ENCODE assay signal across 17 cellular contexts in genomic region chr12:14913381-14913781, GRCh38. TPM values are rescaled to one million over a fixed set of nuclear protein-coding genes. Genes with fewer than 3 reads are reported as not detected.
DNase-seq lines count a peak whose midpoint lies in the region; ATAC-seq, FAIRE-seq and TF ChIP-seq lines count a peak whose summit lies in the region.
"Had no signal": no experiment of that assay in that cellular context is flagged by ENCODE, and none has a peak within 500 bp of the region (broad histone marks: within the 10 kb centered on the region; RNA-seq: fewer than 3 reads in every experiment).

No MANE protein-coding gene starts in this region.

- H3K36me3 ChIP-seq in small intestine (ENCODE audit: control insufficient read depth in 2 of 2, insufficient read depth in 2 of 2, low read length in 2 of 2) = no peaks in the 10 kb centered on the region
- H3K36me3 ChIP-seq: Peyer's patch had no signal

- peaks cover 5% of the 10 kb centered on the region for H3K9me3 Mint-ChIP-seq in progenitor cell of endocrine pancreas (ENCODE audit: low read depth)
- H3K9me3 Mint-ChIP-seq: GM23338 had no signal

- FAIRE-seq in small intestine (lab: Jason Lieb, UNC) = no peak
- FAIRE-seq: HepG2 had no signal

- peak; percentile 86 for ATAC-seq in Right ventricle myocardium superior (ENCODE audit: poor library complexity)
- ATAC-seq in HG02623 (IDR thresholded peaks at IDR 0.05; ENCODE audit: unreplicated experiment) = no peak
- no peak for ATAC-seq in T-helper 17 cell
- ATAC-seq: GM23338, HepG2 had no signal

- H3K4me1 Mint-ChIP-seq in progenitor cell of endocrine pancreas (ENCODE audit: low read depth) (peaks cover 11% of the 10 kb centered on the region), T-helper 17 cell (peaks cover 10% of the 10 kb centered on the region)
- H3K4me1 Mint-ChIP-seq: GM23338 had no signal

- DNase-seq in HT-29 (ENCODE audit: low spot score) (peak; percentile 53), RPMI7951 (ENCODE audit: low read depth) (peak; percentile 70), Right ventricle myocardium superior (peak; percentile 75), progenitor cell of endocrine pancreas (ENCODE audit: low spot score, unreplicated experiment) (no peak), small intestine (no peak), GM03348 (ENCODE audit: low spot score) (no peak), T-helper 17 cell (no peak)
- DNase-seq: activated CD8-positive, alpha-beta memory T cell treated with anti-CD3 and anti-CD28 coated beads, Interleukin-2, amount 50 U/mL, for 4 hours; amygdala; effector memory CD4-positive, alpha-beta T cell; NCI-H2029 treated with DMSO at 0.1 percent for 48 hours; Peyer's patch had no signal

- TF ChIP-seq CTCF in progenitor cell of endocrine pancreas (IDR thresholded peaks at IDR 0.05; ENCODE audit: unreplicated experiment) = no peak

- peak overlapping the region; percentile 76 for H3K27ac Mint-ChIP-seq in progenitor cell of endocrine pancreas
- H3K27ac Mint-ChIP-seq in T-helper 17 cell = no peak overlapping the region
- H3K27ac Mint-ChIP-seq: GM23338 had no signal

- H3K27me3 Mint-ChIP-seq in progenitor cell of endocrine pancreas (no peaks in the 10 kb centered on the region), T-helper 17 cell (no peaks in the 10 kb centered on the region)

- intact Hi-C loops in Right ventricle myocardium superior (cut with DNase I) = no loop called here

- H3K4me3 Mint-ChIP-seq in progenitor cell of endocrine pancreas (ENCODE audit: low read depth) (no peak overlapping the region), T-helper 17 cell (no peak overlapping the region)
- H3K4me3 Mint-ChIP-seq: GM23338 had no signal

- no peak overlapping the region for H3K4me3 ChIP-seq in small intestine (ENCODE audit: low read depth in 1 of 2, low read length in 2 of 2)
- H3K4me3 ChIP-seq: BLaER1 treated with 17β-estradiol and CSF1 and Interleukin-3, amounts not matched to agents 10 nM and 100 nM; GM23338; Peyer's patch had no signal

- H3K27me3 ChIP-seq in small intestine (ENCODE audit: control insufficient read depth in 2 of 2, insufficient read depth in 2 of 2, low read length in 2 of 2) = no peaks in the 10 kb centered on the region
- H3K27me3 ChIP-seq: BLaER1 treated with 17β-estradiol and CSF1 and Interleukin-3, amounts not matched to agents 10 nM and 100 nM; Peyer's patch had no signal

- H3K9me3 ChIP-seq in small intestine (ENCODE audit: control insufficient read depth, low read depth) (no peaks in the 10 kb centered on the region), T-helper 17 cell (ENCODE audit: control insufficient read depth, low read length, poor library complexity, severe bottlenecking) (no peaks in the 10 kb centered on the region)
- H3K9me3 ChIP-seq: Peyer's patch had no signal

- H3K27ac ChIP-seq in small intestine (ENCODE audit: low read depth in 1 of 2, low read length in 1 of 2) = no peak overlapping the region
- H3K27ac ChIP-seq: BLaER1 treated with 17β-estradiol and CSF1 and Interleukin-3, amounts not matched to agents 10 nM and 100 nM; Peyer's patch had no signal

- WGBS in small intestine, 3 donors = 43 to 68% (median 63%) methylated on average over 4 of the region's 4 CpGs

- peaks cover 10% of the 10 kb centered on the region for H3K36me3 Mint-ChIP-seq in progenitor cell of endocrine pancreas (ENCODE audit: insufficient read depth)
- peaks cover 30% of the 10 kb centered on the region for H3K36me3 Mint-ChIP-seq in T-helper 17 cell (ENCODE audit: low read depth)

- no peaks in the 10 kb centered on the region for H3K4me1 ChIP-seq in small intestine (ENCODE audit: control insufficient read depth in 2 of 2, insufficient read depth in 1 of 2, low read depth in 1 of 2, low read length in 1 of 2)
- H3K4me1 ChIP-seq: BLaER1 treated with 17β-estradiol and CSF1 and Interleukin-3, amounts not matched to agents 10 nM and 100 nM; Peyer's patch had no signal

RNA-seq across cellular contexts. Expression of gene ERP27, which starts 25.0 kb away (rescaled TPM):
- 0.28 and 0.37 TPM in 2 replicates for total RNA-seq in HT-29 (2014; rRNA removed; shearing (Covaris generic))
- total RNA-seq in RPMI7951 (2014; rRNA removed; shearing (Covaris generic)) = 0.10 TPM in 1 of 2 replicates, not detected in the other
- 0.24 TPM for total RNA-seq in Right ventricle myocardium superior
- total RNA-seq in progenitor cell of endocrine pancreas = 22.8 and 23.1 TPM in 2 replicates
- under 1 TPM in 1 of 3 donors, not detected in 2; 0.12 TPM for polyA plus RNA-seq in small intestine
- total RNA-seq in T-helper 17 cell = 10 to 100 TPM in 1 of 2 donors, 1 to 10 TPM in 1; 9.9 to 14.9 TPM
- total RNA-seq: GM23338 had no signal
- polyA plus RNA-seq: GM23338 had no signal

RNA-seq across cellular contexts. Expression of gene MGP, which starts 27.7 kb away (rescaled TPM):
- 0.21 and 0.64 TPM in 2 replicates for total RNA-seq in HT-29 (2014; rRNA removed; shearing (Covaris generic))
- total RNA-seq in RPMI7951 (2014; rRNA removed; shearing (Covaris generic)) = 5.9 and 7.9 TPM in 2 replicates
- total RNA-seq in Right ventricle myocardium superior (231 TPM), progenitor cell of endocrine pancreas (not detected in 2 replicates), T-helper 17 cell (1 to 10 TPM in 1 of 2 donors, not detected in 1; 1.7 TPM)
- polyA plus RNA-seq in small intestine = 100 to 1,000 TPM in 1 of 3 donors, 10 to 100 TPM in 2; 12.1 to 268 (median 18.9) TPM
- total RNA-seq: GM23338, HepG2 had no signal
- polyA plus RNA-seq: HepG2 had no signal

RNA-seq across cellular contexts. Expression of gene ARHGDIB, which starts 48.0 kb away (rescaled TPM):
- total RNA-seq in HT-29 (2014; rRNA removed; shearing (Covaris generic)) = 42.2 and 46.1 TPM in 2 replicates
- 128 and 175 TPM in 2 replicates for total RNA-seq in RPMI7951 (2014; rRNA removed; shearing (Covaris generic))
- total RNA-seq in Right ventricle myocardium superior (49.9 TPM), progenitor cell of endocrine pancreas (0.79 and 1.7 TPM in 2 replicates), T-helper 17 cell (100 to 1,000 TPM; 895 to 936 TPM)
- 100 to 1,000 TPM in 1 of 3 donors, 10 to 100 TPM in 2; 26.4 to 104 (median 65.9) TPM for polyA plus RNA-seq in small intestine
- total RNA-seq: GM23338 had no signal

RNA-seq across cellular contexts. Expression of gene PDE6H, which starts 59.5 kb away (rescaled TPM):
- not detected in 2 replicates for total RNA-seq in HT-29 (2014; rRNA removed; shearing (Covaris generic))
- total RNA-seq in RPMI7951 (2014; rRNA removed; shearing (Covaris generic)) = not detected in 2 replicates
- total RNA-seq in Right ventricle myocardium superior = not detected
- total RNA-seq in progenitor cell of endocrine pancreas = not detected in 2 replicates
- not detected for polyA plus RNA-seq in small intestine
- total RNA-seq in T-helper 17 cell = not detected
- total RNA-seq: GM23338, HepG2, mucosa of gallbladder, Peyer's patch had no signal
- polyA plus RNA-seq: GM23338, HepG2 had no signal

Comparison
In these comparisons a context has a peak if more than half of its experiments do, and no peak if none do; other contexts are left out.
1. DNase-seq: peak in HT-29 (single experiment), RPMI7951 (single experiment) and Right ventricle myocardium superior (single experiment); none in progenitor cell of endocrine pancreas (single experiment), small intestine (single experiment), GM03348 (single experiment) and T-helper 17 cell (0 of 3).
2. RNA of gene MGP, which starts 27.7 kb away (total RNA-seq): 231 TPM in Right ventricle myocardium superior (single experiment); 5.9 to 7.9 TPM in RPMI7951, 1.7 TPM in T-helper 17 cell, 0.21 to 0.64 TPM in HT-29 and not detected in progenitor cell of endocrine pancreas; every median in the first group is over 10 times any median in the second.
3. RNA of gene ARHGDIB, which starts 48.0 kb away (total RNA-seq): 895 to 936 TPM in T-helper 17 cell, 128 to 175 TPM in RPMI7951, 49.9 TPM in Right ventricle myocardium superior (single experiment) and 42.2 to 46.1 TPM in HT-29; 0.79 to 1.7 TPM in progenitor cell of endocrine pancreas; every median in the first group is over 10 times any median in the second.